Comparison of ENCODE assay signal across 1 cellular context in genomic region chr10:4767033-4767814, GRCh38.
TF ChIP-seq lines count a peak whose summit lies in the region.

No MANE protein-coding gene starts in this region.

TF ChIP-seq in GM23338, 12 proteins besides CTCF, POLR2A, EP300 and RAD21 (continued from another document):
- no peak for TF ChIP-seq ZNF462 (CRISPR knock-in tag; IDR thresholded peaks at IDR 0.05)
- no peak for TF ChIP-seq JUNB (IDR thresholded peaks at IDR 0.05; ENCODE audit: unreplicated experiment)
- TF ChIP-seq CREB1 (CRISPR knock-in tag; IDR thresholded peaks at IDR 0.05; ENCODE audit: low read depth), result no peak
- TF ChIP-seq ETS1 (IDR thresholded peaks at IDR 0.05), result no peak
- no peak for TF ChIP-seq STAT1 (IDR thresholded peaks at IDR 0.05; ENCODE audit: unreplicated experiment)
- TF ChIP-seq ZNF114 (CRISPR knock-in tag; IDR thresholded peaks at IDR 0.05), result no peak
